Comparison of ENCODE assay signal across 8 cellular contexts in the genomic region with DNA sequence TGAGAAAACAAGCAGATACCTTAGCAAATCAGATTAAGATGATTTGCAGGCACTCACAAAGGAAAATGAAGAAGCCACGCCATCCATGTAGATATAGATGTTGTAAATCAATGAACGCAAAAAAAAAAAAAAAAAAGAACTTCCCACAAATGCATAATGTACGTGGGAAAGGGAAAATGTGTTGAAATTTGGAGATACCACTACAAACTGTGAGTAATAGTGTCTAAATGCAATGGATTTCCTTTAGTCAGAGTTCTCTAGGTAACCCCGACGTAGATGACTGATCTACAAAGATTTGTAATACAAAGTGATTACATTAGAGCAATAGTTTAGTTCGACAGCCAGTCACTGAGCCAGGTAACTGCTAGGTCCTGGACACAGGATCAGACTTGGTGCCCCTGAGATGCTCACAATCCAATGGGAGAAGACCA. TPM values are rescaled to one million over a fixed set of nuclear protein-coding genes. Genes with fewer than 3 reads are reported as not detected.
DNase-seq lines count a peak whose midpoint lies in the region; ATAC-seq, FAIRE-seq and TF ChIP-seq lines count a peak whose summit lies in the region.

No MANE protein-coding gene starts in this region.

- CTCF ChIA-PET in CD4-positive, alpha-beta memory T cell (lab: Charles Lee; ENCODE audit: partially characterized antibody): interaction anchor here (1.0 to 1.4 kb wide), 5 partner anchors 7 to 28 kb away, joined by 3 to 7 read pairs (median 4); no protein-coding TSS in a partner anchor
- CTCF ChIA-PET in PC-9 (lab: Charles Lee): interaction anchor here (1.6 to 1.7 kb wide), 2 partner anchors 27 to 43 kb away, joined by 5 to 10 read pairs; no protein-coding TSS in a partner anchor

- H3K27me3 ChIP-seq in CD4-positive, alpha-beta memory T cell (ENCODE audit: insufficient read depth, low read length): no peaks in the 10 kb centered on the region
- no peaks in the 10 kb centered on the region for H3K27me3 ChIP-seq in PC-9 (ENCODE audit: insufficient read depth, low read depth)

- no peak for FAIRE-seq in frontal cortex (lab: Jason Lieb, UNC)

- H3K4me3 ChIP-seq in CD4-positive, alpha-beta memory T cell (ENCODE audit: low read length in 2 of 2): peak overlapping the region in 1 of 2 donors; percentile 77
- peak overlapping the region; percentile 92 for H3K4me3 ChIP-seq in PC-9

- DNase-seq in CD4-positive, alpha-beta memory T cell: no peak
- DNase-seq in PC-9: no peak
- no peak for DNase-seq in effector memory CD8-positive, alpha-beta T cell
- DNase-seq in osteocyte (ENCODE audit: extremely low spot score, unreplicated experiment): no peak
- DNase-seq in midbrain (lab: John Stamatoyannopoulos, UW): no peak
- DNase-seq in frontal cortex (ENCODE audit: low spot score in 2 of 2): no peak
- no peak for DNase-seq in activated CD4-positive, alpha-beta T cell treated with anti-CD3 and anti-CD28 coated beads for 48 hours
- no peak for DNase-seq in hypothalamus (lab: John Stamatoyannopoulos, UW)

- peaks cover 0 to 12% of the 10 kb centered on the region in 2 donors for H3K36me3 Mint-ChIP-seq in CD4-positive, alpha-beta memory T cell
- peaks cover 17% of the 10 kb centered on the region for H3K36me3 Mint-ChIP-seq in effector memory CD8-positive, alpha-beta T cell (ENCODE audit: insufficient read depth)
- peaks cover 5% of the 10 kb centered on the region for H3K36me3 Mint-ChIP-seq in osteocyte (ENCODE audit: unreplicated experiment)

- intact Hi-C loops in CD4-positive, alpha-beta memory T cell (cut with micrococcal nuclease): loop anchor here (1.0 to 10.0 kb wide), 5 partner anchors 28 to 237 kb away; a partner anchor contains a TSS
- intact Hi-C loops in PC-9 (cut with micrococcal nuclease; ENCODE audit: unreplicated experiment): loop anchor here (5.0 to 10.0 kb wide), 3 partner anchors 38 to 300 kb away; a partner anchor contains a TSS

- no peak for ATAC-seq in effector memory CD8-positive, alpha-beta T cell (replicated peaks)

- H3K9me3 Mint-ChIP-seq in CD4-positive, alpha-beta memory T cell: peaks cover 0 to 2% (median 0%) of the 10 kb centered on the region in 8 donors
- no peaks in the 10 kb centered on the region for H3K9me3 Mint-ChIP-seq in effector memory CD8-positive, alpha-beta T cell
- H3K9me3 Mint-ChIP-seq in osteocyte (ENCODE audit: unreplicated experiment): no peaks in the 10 kb centered on the region

- TF ChIP-seq CTCF in PC-9 (conservative IDR thresholded peaks at IDR 0.05) (no peak), osteocyte (IDR thresholded peaks at IDR 0.05) (no peak)

- H3K4me1 ChIP-seq in CD4-positive, alpha-beta memory T cell (ENCODE audit: insufficient read depth, low read length): peaks cover 25% of the 10 kb centered on the region
- H3K4me1 ChIP-seq in PC-9 (replicated peaks; ENCODE audit: insufficient read depth): peaks cover 23% of the 10 kb centered on the region

- peak overlapping the region; percentile 81 for H3K27ac ChIP-seq in CD4-positive, alpha-beta memory T cell (ENCODE audit: low read depth, low read length)
- H3K27ac ChIP-seq in PC-9: peak overlapping the region; percentile 70

- peaks cover 21 to 47% (median 30%) of the 10 kb centered on the region in 4 donors for H3K4me1 Mint-ChIP-seq in CD4-positive, alpha-beta memory T cell
- H3K4me1 Mint-ChIP-seq in effector memory CD8-positive, alpha-beta T cell (ENCODE audit: low read depth in 2 of 2): peaks cover 17 to 29% of the 10 kb centered on the region in 2 donors
- peaks cover 33% of the 10 kb centered on the region for H3K4me1 Mint-ChIP-seq in osteocyte (ENCODE audit: unreplicated experiment)

- POLR2A ChIA-PET in CD4-positive, alpha-beta memory T cell (lab: Charles Lee; ENCODE audit: partially characterized antibody): interaction anchor here (1.3 to 2.3 kb wide), 7 partner anchors 10 to 360 kb away, joined by 3 to 13 read pairs (median 9); a partner anchor contains a TSS
- POLR2A ChIA-PET in PC-9 (lab: Charles Lee; ENCODE audit: unreplicated experiment): interaction anchor here (0.6 kb wide), 1 partner anchor 42 kb away, joined by 4 read pairs; no protein-coding TSS in a partner anchor

- H3F3A ChIP-seq in PC-9 (ENCODE audit: insufficient read depth, low read depth): peaks cover 57% of the 10 kb centered on the region

- no peaks in the 10 kb centered on the region for H3K27me3 Mint-ChIP-seq in CD4-positive, alpha-beta memory T cell
- H3K27me3 Mint-ChIP-seq in effector memory CD8-positive, alpha-beta T cell: no peaks in the 10 kb centered on the region
- no peaks in the 10 kb centered on the region for H3K27me3 Mint-ChIP-seq in osteocyte (ENCODE audit: unreplicated experiment)

- H3K36me3 ChIP-seq in CD4-positive, alpha-beta memory T cell (ENCODE audit: insufficient read depth, low read length): peaks cover 1% of the 10 kb centered on the region
- no peaks in the 10 kb centered on the region for H3K36me3 ChIP-seq in PC-9 (ENCODE audit: low read depth)

- peaks cover 53% of the 10 kb centered on the region for H3K79me2 ChIP-seq in PC-9 (ENCODE audit: low read depth)

- H3K27ac Mint-ChIP-seq in CD4-positive, alpha-beta memory T cell: peak overlapping the region; percentile 87 to 94 (median 91)
- peak overlapping the region; percentile 60 to 85 for H3K27ac Mint-ChIP-seq in effector memory CD8-positive, alpha-beta T cell
- H3K27ac Mint-ChIP-seq in osteocyte (ENCODE audit: unreplicated experiment): peak overlapping the region; percentile 95

- H3K9me3 ChIP-seq in CD4-positive, alpha-beta memory T cell (ENCODE audit: control insufficient read depth in 1 of 2, low read length in 2 of 2): no peaks in the 10 kb centered on the region
- peaks cover 4% of the 10 kb centered on the region; the same call in 1 of the 2 replicates for H3K9me3 ChIP-seq in PC-9 (ENCODE audit: insufficient read depth, low read depth)

- H4K20me1 ChIP-seq in PC-9 (ENCODE audit: insufficient read depth): peaks cover 9% of the 10 kb centered on the region; the same call in 1 of the 2 replicates

- H2AFZ ChIP-seq in PC-9: peak overlapping the region; percentile 52

- H3K4me3 Mint-ChIP-seq in CD4-positive, alpha-beta memory T cell: peak overlapping the region; percentile 84 to 96 (median 86)
- H3K4me3 Mint-ChIP-seq in effector memory CD8-positive, alpha-beta T cell: peak overlapping the region; percentile 78 to 82
- peak overlapping the region; percentile 79 for H3K4me3 Mint-ChIP-seq in osteocyte (ENCODE audit: unreplicated experiment)

- peak overlapping the region; percentile 60 for H3K4me2 ChIP-seq in PC-9

- BruUV-seq in PC-9 (replicated peaks; lab: Mats Ljungman, UMichigan): TSS peak; percentile 8

- no peaks in the 10 kb centered on the region for H3K9me2 ChIP-seq in PC-9 (ENCODE audit: insufficient read depth)

RNA-seq across cellular contexts. Expression of a gene that starts 0.8 kb away (rescaled TPM):
- 10 to 100 TPM; 21.6 to 22.7 TPM for total RNA-seq in CD4-positive, alpha-beta memory T cell
- 10 to 100 TPM; 11.0 to 13.4 TPM for polyA plus RNA-seq in CD4-positive, alpha-beta memory T cell
- 32.3 and 33.6 TPM in 2 replicates for total RNA-seq in PC-9 (2021)
- total RNA-seq in osteocyte: 18.1 and 20.4 TPM in 2 replicates
- total RNA-seq in frontal cortex: 13.0 TPM

RNA-seq across cellular contexts. Expression of a gene that starts 4.3 kb away (rescaled TPM):
- 100 to 1,000 TPM; 550 to 571 TPM for total RNA-seq in CD4-positive, alpha-beta memory T cell
- 100 to 1,000 TPM; 226 to 364 TPM for polyA plus RNA-seq in CD4-positive, alpha-beta memory T cell
- 566 and 582 TPM in 2 replicates for total RNA-seq in PC-9 (2021)
- 435 and 452 TPM in 2 replicates for total RNA-seq in osteocyte
- total RNA-seq in frontal cortex: 695 TPM

RNA-seq across cellular contexts. Expression of a gene that starts 21.7 kb away (rescaled TPM):
- not detected for total RNA-seq in CD4-positive, alpha-beta memory T cell
- not detected for polyA plus RNA-seq in CD4-positive, alpha-beta memory T cell
- total RNA-seq in PC-9 (2021) (0.31 and 0.45 TPM in 2 replicates), osteocyte (0.48 and 0.63 TPM in 2 replicates), frontal cortex (not detected)

RNA-seq across cellular contexts. Expression of a gene that starts 37.2 kb away (rescaled TPM):
- 1 to 10 TPM; 3.4 to 4.4 TPM for total RNA-seq in CD4-positive, alpha-beta memory T cell
- polyA plus RNA-seq in CD4-positive, alpha-beta memory T cell: 1 to 10 TPM; 2.9 to 6.8 TPM
- total RNA-seq in PC-9 (2021) (32.3 and 37.7 TPM in 2 replicates), osteocyte (33.4 and 38.0 TPM in 2 replicates), frontal cortex (8.6 TPM)
